Comparison of ENCODE assay signal across 31 cellular contexts in genomic region chr3:38472342-38472741, GRCh38.
"Had no signal": no experiment of that assay in that cellular context is flagged by ENCODE, and none has a peak within 500 bp of the region (broad histone marks: within the 10 kb centered on the region; RNA-seq: fewer than 3 reads in every experiment).

No MANE protein-coding gene starts in this region.

- H3K27ac Mint-ChIP-seq: activated B cell treated with CpG ODN at 0.5 μM for 24 hours; activated CD8-positive, alpha-beta T cell treated with anti-CD3 and anti-CD28 coated beads for 36 hours; activated naive CD4-positive, alpha-beta T cell treated with anti-CD3 and anti-CD28 coated beads, Interleukin-2, amount 50 U/mL, for 72 hours; activated T-helper 2 cell treated with anti-CD3 and anti-CD28 coated beads, Interferon-gamma antibody, Interleukin-2, Interleukin-4, amounts not matched to agents 10 μg/mL and 5 μg/mL and 100 μg/mL, durations not matched to agents 14 hours and 24 hours and 36 hours; type B pancreatic cell had no signal

- H3K4me1 Mint-ChIP-seq: activated B cell treated with CpG ODN at 0.5 μM for 24 hours had no signal

- H3K27ac ChIP-seq: adrenal gland, colonic mucosa, left ventricle myocardium inferior, parathyroid adenoma, spleen, thoracic aorta, vagina had no signal

- H3K4me1 ChIP-seq: colonic mucosa had no signal

- ATAC-seq: activated CD8-positive, alpha-beta T cell treated with anti-CD3 and anti-CD28 coated beads for 36 hours; activated naive CD4-positive, alpha-beta T cell treated with anti-CD3 and anti-CD28 coated beads, Interleukin-2, amount 50 U/mL, for 72 hours; activated T-cell treated with anti-CD3 and anti-CD28 coated beads, Interleukin-2, amount 50 U/mL, for 4 hours; naive thymus-derived CD4-positive, alpha-beta T cell; right cardiac atrium; SK-N-SH treated with all-trans-retinoic acid at 6 μM for 48 hours had no signal

- DNase-seq: activated B cell treated with CpG ODN at 0.5 μM for 24 hours; activated CD4-positive, alpha-beta T cell treated with anti-CD3 and anti-CD28 coated beads, Interleukin-2, amount 50 U/mL, for 1 hour; activated CD8-positive, alpha-beta T cell treated with anti-CD3 and anti-CD28 coated beads for 36 hours; activated naive CD4-positive, alpha-beta T cell; activated T-cell treated with anti-CD3 and anti-CD28 coated beads, Interleukin-2, amount 50 U/mL, for 4 hours; aorta; cerebellar nuclear complex; effector memory CD4-positive, alpha-beta T cell; erythroblast; foreskin fibroblast; kidney glomerular epithelial cell; left ventricle myocardium inferior; mammary epithelial cell; naive thymus-derived CD4-positive, alpha-beta T cell; nucleus accumbens; right cardiac atrium; spleen; stimulated activated naive CD4-positive, alpha-beta T cell treated with Interleukin-2 at 50 U/mL for 16 hours; T-helper 2 cell had no signal

- H3K27me3 ChIP-seq: adrenal gland, cardiac muscle cell, colonic mucosa, spleen, vagina had no signal

- H3K4me3 Mint-ChIP-seq: activated B cell treated with CpG ODN at 0.5 μM for 24 hours; activated CD8-positive, alpha-beta T cell treated with anti-CD3 and anti-CD28 coated beads for 36 hours; activated T-cell treated with anti-CD3 and anti-CD28 coated beads, Interleukin-2, amount 50 U/mL, for 4 hours; brain; naive thymus-derived CD4-positive, alpha-beta T cell; neural crest cell; type B pancreatic cell had no signal

- H3K27me3 Mint-ChIP-seq: activated B cell treated with CpG ODN at 0.5 μM for 24 hours; activated CD8-positive, alpha-beta T cell treated with anti-CD3 and anti-CD28 coated beads for 36 hours; brain; naive thymus-derived CD4-positive, alpha-beta T cell; type B pancreatic cell had no signal
